18 cellular contexts compared by ENCODE assay signal in genomic region chr7:70660154-70660818, GRCh38.
DNase-seq lines count a peak whose midpoint lies in the region; ATAC-seq, FAIRE-seq and TF ChIP-seq lines count a peak whose summit lies in the region.
"Had no signal": no experiment of that assay in that cellular context is flagged by ENCODE, and none has a peak within 500 bp of the region (broad histone marks: within the 10 kb centered on the region; RNA-seq: fewer than 3 reads in every experiment).

No MANE protein-coding gene starts in this region.

- no peak for FAIRE-seq in GM12891 (lab: Jason Lieb, UNC)
- FAIRE-seq: HTR-8/SVneo had no signal

- peak overlapping the region; percentile 26 to 57 for H3K27ac Mint-ChIP-seq in T-cell
- no peak overlapping the region for H3K27ac Mint-ChIP-seq in activated T-helper 17 cell treated with anti-CD3 and anti-CD28 coated beads, Interleukin-2, amount 50 U/mL, for 72 hours
- no peak overlapping the region for H3K27ac Mint-ChIP-seq in T-helper 2 cell treated with Interferon-gamma antibody and Interleukin-4, amounts not matched to agents 5 μg/mL and 100 μg/mL, for 36 hours
- H3K27ac Mint-ChIP-seq: activated naive CD8-positive, alpha-beta T cell treated with anti-CD3 and anti-CD28 coated beads, Interleukin-2, amount 50 U/mL, for 24 hours; WTC11 had no signal

- CTCF ChIA-PET in T-cell (lab: Charles Lee), result interaction anchor here in 1 of 2 donors (1.0 kb wide), 2 partner anchors 12 to 38 kb away, joined by 3 to 8 read pairs; no protein-coding TSS in a partner anchor

- peaks cover 0 to 3% (median 0%) of the 10 kb centered on the region in 3 donors for H3K9me3 Mint-ChIP-seq in T-cell
- peaks cover 3% of the 10 kb centered on the region for H3K9me3 Mint-ChIP-seq in activated T-helper 17 cell treated with anti-CD3 and anti-CD28 coated beads, Interleukin-2, amount 50 U/mL, for 72 hours
- no peaks in the 10 kb centered on the region for H3K9me3 Mint-ChIP-seq in T-helper 2 cell treated with Interferon-gamma antibody and Interleukin-4, amounts not matched to agents 5 μg/mL and 100 μg/mL, for 36 hours
- H3K9me3 Mint-ChIP-seq: activated naive CD8-positive, alpha-beta T cell treated with anti-CD3 and anti-CD28 coated beads, Interleukin-2, amount 50 U/mL, for 24 hours; stimulated activated naive CD8-positive, alpha-beta T cell treated with anti-CD3 and anti-CD28 coated beads, Interleukin-15, Interleukin-2, amounts not matched to agents 100 ng/mL and 50 ng/mL, for 24 hours; WTC11 had no signal

- peaks cover 0 to 2% of the 10 kb centered on the region in 2 donors for H3K27me3 Mint-ChIP-seq in T-cell
- H3K27me3 Mint-ChIP-seq in activated T-helper 17 cell treated with anti-CD3 and anti-CD28 coated beads, Interleukin-2, amount 50 U/mL, for 72 hours, result no peaks in the 10 kb centered on the region
- H3K27me3 Mint-ChIP-seq in T-helper 2 cell treated with Interferon-gamma antibody and Interleukin-4, amounts not matched to agents 5 μg/mL and 100 μg/mL, for 36 hours (ENCODE audit: low read depth), result no peaks in the 10 kb centered on the region
- H3K27me3 Mint-ChIP-seq: activated naive CD8-positive, alpha-beta T cell treated with anti-CD3 and anti-CD28 coated beads, Interleukin-2, amount 50 U/mL, for 24 hours; stimulated activated naive CD8-positive, alpha-beta T cell treated with anti-CD3 and anti-CD28 coated beads, Interleukin-15, Interleukin-2, amounts not matched to agents 100 ng/mL and 50 ng/mL, for 24 hours had no signal

- peak; percentile 43 for DNase-seq in NCI-H748 (lab: John Stamatoyannopoulos, UW; ENCODE audit: unreplicated experiment)
- no peak for DNase-seq in NCI-H748 treated with DMSO at 0.1 percent for 48 hours (lab: John Stamatoyannopoulos, UW)
- peak in 33 of 34 experiments; percentile 38 to 80 (median 62) for DNase-seq in T-cell
- DNase-seq in stimulated activated CD8-positive, alpha-beta memory T cell treated with anti-CD3 and anti-CD28 coated beads, Interleukin-12 subunit alpha, Interleukin-12 subunit beta, amount 100 ng/mL, for 1 hour (ENCODE audit: low read depth), result peak; percentile 32
- DNase-seq in DMS79 (lab: John Stamatoyannopoulos, UW), result no peak
- DNase-seq in GM12891 (ENCODE audit: insufficient read length, low spot score), result no peak
- no peak for DNase-seq in T-helper 2 cell treated with Interferon-gamma antibody and Interleukin-4, amounts not matched to agents 5 μg/mL and 100 μg/mL, for 36 hours (ENCODE audit: low spot score)
- DNase-seq: 8988T; activated naive CD8-positive, alpha-beta T cell treated with anti-CD3 and anti-CD28 coated beads, Interleukin-2, amount 50 U/mL, for 24 hours; cerebellar nuclear complex; heart left ventricle; MG63; NCI-H2171 had no signal

- ATAC-seq in T-cell (replicated peaks in 1 of 4), result peak; percentile 61 to 91 (median 84)
- ATAC-seq in activated T-helper 17 cell treated with anti-CD3 and anti-CD28 coated beads, Interleukin-2, amount 50 U/mL, for 72 hours (replicated peaks), result peak; percentile 56
- ATAC-seq: activated naive CD8-positive, alpha-beta T cell treated with anti-CD3 and anti-CD28 coated beads, Interleukin-2, amount 50 U/mL, for 24 hours; SK-N-SH treated with all-trans-retinoic acid at 6 μM for 48 hours; WTC11 had no signal

- H3K4me1 Mint-ChIP-seq in T-cell, result peaks cover 21 to 37% (median 32%) of the 10 kb centered on the region in 3 donors
- peaks cover 9% of the 10 kb centered on the region for H3K4me1 Mint-ChIP-seq in activated T-helper 17 cell treated with anti-CD3 and anti-CD28 coated beads, Interleukin-2, amount 50 U/mL, for 72 hours
- peaks cover 7% of the 10 kb centered on the region for H3K4me1 Mint-ChIP-seq in T-helper 2 cell treated with Interferon-gamma antibody and Interleukin-4, amounts not matched to agents 5 μg/mL and 100 μg/mL, for 36 hours (ENCODE audit: low read depth)

- peak overlapping the region in 1 of 3 donors; percentile 13 for H3K4me3 Mint-ChIP-seq in T-cell
- H3K4me3 Mint-ChIP-seq in activated T-helper 17 cell treated with anti-CD3 and anti-CD28 coated beads, Interleukin-2, amount 50 U/mL, for 72 hours, result no peak overlapping the region
- no peak overlapping the region for H3K4me3 Mint-ChIP-seq in T-helper 2 cell treated with Interferon-gamma antibody and Interleukin-4, amounts not matched to agents 5 μg/mL and 100 μg/mL, for 36 hours
- H3K4me3 Mint-ChIP-seq: activated naive CD8-positive, alpha-beta T cell treated with anti-CD3 and anti-CD28 coated beads, Interleukin-2, amount 50 U/mL, for 24 hours; stimulated activated naive CD8-positive, alpha-beta T cell treated with anti-CD3 and anti-CD28 coated beads, Interleukin-15, Interleukin-2, amounts not matched to agents 100 ng/mL and 50 ng/mL, for 24 hours; WTC11 had no signal

- H3K36me3 Mint-ChIP-seq in T-cell, result no peaks in the 10 kb centered on the region
- no peaks in the 10 kb centered on the region for H3K36me3 Mint-ChIP-seq in activated T-helper 17 cell treated with anti-CD3 and anti-CD28 coated beads, Interleukin-2, amount 50 U/mL, for 72 hours (ENCODE audit: low read depth)
- H3K36me3 Mint-ChIP-seq in T-helper 2 cell treated with Interferon-gamma antibody and Interleukin-4, amounts not matched to agents 5 μg/mL and 100 μg/mL, for 36 hours (ENCODE audit: low read depth), result no peaks in the 10 kb centered on the region
- H3K36me3 Mint-ChIP-seq: WTC11 had no signal

- no peak for TF ChIP-seq POLR2A in GM12891 (IDR thresholded peaks at IDR 0.05; ENCODE audit: low read depth, low read length)

- POLR2A ChIA-PET in T-cell (lab: Charles Lee), result interaction anchor here (0.6 to 1.4 kb wide), 3 partner anchors 12 to 36 kb away, joined by 3 to 6 read pairs (median 4); no protein-coding TSS in a partner anchor

TF ChIP-seq in GM12891, 5 proteins besides CTCF, POLR2A, EP300 and RAD21:
- TF ChIP-seq TAF1 (IDR thresholded peaks at IDR 0.05; ENCODE audit: low read depth, low read length) (no peak), SPI1 (IDR thresholded peaks at IDR 0.05; ENCODE audit: low read depth, low read length) (no peak), POU2F2 (IDR thresholded peaks at IDR 0.05; ENCODE audit: low read depth, low read length) (no peak), PAX5 (IDR thresholded peaks at IDR 0.05; ENCODE audit: insufficient read depth, low read length, severe bottlenecking) (no peak), POLR2AphosphoS5 (IDR thresholded peaks at IDR 0.05; ENCODE audit: low read depth, low read length) (no peak)

Comparison
In these comparisons a context has a peak if more than half of its experiments do, and no peak if none do; other contexts are left out.
1. DNase-seq: peak in NCI-H748 (single experiment), T-cell (33 of 34) and stimulated activated CD8-positive, alpha-beta memory T cell treated with anti-CD3 and anti-CD28 coated beads, Interleukin-12 subunit alpha, Interleukin-12 subunit beta, amount 100 ng/mL, for 1 hour (single experiment); none in NCI-H748 treated with DMSO at 0.1 percent for 48 hours (single experiment), DMS79 (single experiment), GM12891 (single experiment) and T-helper 2 cell treated with Interferon-gamma antibody and Interleukin-4, amounts not matched to agents 5 μg/mL and 100 μg/mL, for 36 hours (single experiment).
2. H3K27ac Mint-ChIP-seq: peak in T-cell (2 of 2); none in activated T-helper 17 cell treated with anti-CD3 and anti-CD28 coated beads, Interleukin-2, amount 50 U/mL, for 72 hours (single experiment) and T-helper 2 cell treated with Interferon-gamma antibody and Interleukin-4, amounts not matched to agents 5 μg/mL and 100 μg/mL, for 36 hours (single experiment).